Comparison of ENCODE assay signal across 10 cellular contexts in the genomic region with DNA sequence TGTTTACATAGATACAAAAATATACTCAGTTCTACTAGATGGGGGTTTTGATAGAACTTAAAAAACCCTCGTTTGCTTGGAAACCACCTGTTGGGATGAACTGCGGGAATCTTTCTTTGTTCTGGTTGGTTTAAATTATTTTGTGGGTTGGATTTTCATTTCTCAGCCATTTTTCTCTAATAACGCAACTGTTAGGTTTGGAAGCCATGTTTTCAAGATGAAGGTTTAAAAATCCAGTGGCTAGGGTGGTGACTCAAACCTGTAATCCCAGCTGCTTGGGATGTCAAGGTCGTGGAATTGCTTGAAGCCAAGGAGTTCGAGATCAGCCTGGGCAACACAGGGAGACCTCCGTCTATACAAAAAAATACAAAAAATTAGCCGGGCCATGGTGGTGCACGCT. TPM values are rescaled to one million over a fixed set of nuclear protein-coding genes. Genes with fewer than 3 reads are reported as not detected.
A peak's percentile ranks its signal among the peaks of the same experiment; 100 is the strongest.
DNase-seq lines count a peak whose midpoint lies in the region; ATAC-seq and TF ChIP-seq lines count a peak whose summit lies in the region.
"Had no signal": no experiment of that assay in that cellular context is flagged by ENCODE, and none has a peak within 500 bp of the region (broad histone marks: within the 10 kb centered on the region; RNA-seq: fewer than 3 reads in every experiment).

No MANE protein-coding gene starts in this region.

- peaks cover 3% of the 10 kb centered on the region for H3K27me3 Mint-ChIP-seq in T-helper 1 cell treated with Interleukin-12 subunit alpha and Interleukin-12 subunit beta and Interleukin-4 antibody, amounts not matched to agents 30 μg/mL and 1 μg/mL, for 36 hours (ENCODE audit: low read depth)

- H3K36me3 ChIP-seq in SK-N-MC (ENCODE audit: insufficient read depth, low read length) = 0 out of 2 replicates have a peak, but pooled peaks cover 3% of the 10 kb centered on the region
- H3K36me3 ChIP-seq in esophagus muscularis mucosa = no peaks in the 10 kb centered on the region
- no peaks in the 10 kb centered on the region for H3K36me3 ChIP-seq in skeletal muscle satellite cell (ENCODE audit: insufficient read depth, low read length)

- H3K9me3 ChIP-seq in SK-N-MC (ENCODE audit: low read depth, low read length) (no peaks in the 10 kb centered on the region), esophagus muscularis mucosa (no peaks in the 10 kb centered on the region), skeletal muscle satellite cell (replicated peaks; ENCODE audit: low read length) (no peaks in the 10 kb centered on the region)

- H3K9ac ChIP-seq in SK-N-MC (ENCODE audit: insufficient read length) = peak overlapping the region; percentile 91
- H3K9ac ChIP-seq in skeletal muscle satellite cell (ENCODE audit: low read depth, low read length) = peak overlapping the region; percentile 83

- H3K27ac Mint-ChIP-seq in T-helper 1 cell treated with Interleukin-12 subunit alpha and Interleukin-12 subunit beta and Interleukin-4 antibody, amounts not matched to agents 30 μg/mL and 1 μg/mL, for 36 hours = peak overlapping the region; percentile 68

- H3K4me1 ChIP-seq in esophagus muscularis mucosa (peaks cover 12 to 62% (median 48%) of the 10 kb centered on the region in 4 donors), skeletal muscle satellite cell (ENCODE audit: control insufficient read depth, insufficient read depth, low read length) (peaks cover 21% of the 10 kb centered on the region)

- no peak for DNase-seq in T-helper 1 cell
- DNase-seq in SK-N-MC (ENCODE audit: low read depth, low spot score) = no peak
- DNase-seq in esophagus muscularis mucosa (ENCODE audit: extremely low spot score) = no peak
- DNase-seq in anterior cingulate cortex (lab: John Stamatoyannopoulos, UW) = no peak
- no peak for DNase-seq in retina
- DNase-seq: ACHN, NCI-H1048 had no signal

- H3K36me3 Mint-ChIP-seq in T-helper 1 cell treated with Interleukin-12 subunit alpha and Interleukin-12 subunit beta and Interleukin-4 antibody, amounts not matched to agents 30 μg/mL and 1 μg/mL, for 36 hours (ENCODE audit: low read depth) = peaks cover 4% of the 10 kb centered on the region

- 73% methylated on average over 8 of the region's 8 CpGs for WGBS in esophagus muscularis mucosa

- TF ChIP-seq EP300 in esophagus muscularis mucosa (IDR thresholded peaks at IDR 0.05) = no peak

- no peaks in the 10 kb centered on the region for H3K27me3 ChIP-seq in esophagus muscularis mucosa
- no peaks in the 10 kb centered on the region for H3K27me3 ChIP-seq in skeletal muscle satellite cell (ENCODE audit: control insufficient read depth, insufficient read depth, low read length)

- no peak for TF ChIP-seq CTCF in esophagus muscularis mucosa (IDR thresholded peaks at IDR 0.05)

- peaks cover 51% of the 10 kb centered on the region for H3K4me1 Mint-ChIP-seq in T-helper 1 cell treated with Interleukin-12 subunit alpha and Interleukin-12 subunit beta and Interleukin-4 antibody, amounts not matched to agents 30 μg/mL and 1 μg/mL, for 36 hours (ENCODE audit: low read depth)

- TF ChIP-seq POLR2A in esophagus muscularis mucosa (IDR thresholded peaks at IDR 0.05; ENCODE audit: low read depth) = no peak

- H3K4me2 ChIP-seq in skeletal muscle satellite cell (ENCODE audit: low read length) = peak overlapping the region; percentile 84

- intact Hi-C loops in esophagus muscularis mucosa (cut with DNase I) = loop anchor here (5.0 kb wide), 1 partner anchor 131 kb away; the partner anchor contains the start of gene CCNE1

- H3K9me3 Mint-ChIP-seq in T-helper 1 cell treated with Interleukin-12 subunit alpha and Interleukin-12 subunit beta and Interleukin-4 antibody, amounts not matched to agents 30 μg/mL and 1 μg/mL, for 36 hours = no peaks in the 10 kb centered on the region

- H3K27ac ChIP-seq in SK-N-MC (peak overlapping the region; percentile 9; the same call in 1 of the 2 replicates), esophagus muscularis mucosa (replicated peaks in 1 of 4) (peak overlapping the region in 1 of 4 donors; percentile 83)

- H3K4me3 Mint-ChIP-seq in T-helper 1 cell treated with Interleukin-12 subunit alpha and Interleukin-12 subunit beta and Interleukin-4 antibody, amounts not matched to agents 30 μg/mL and 1 μg/mL, for 36 hours = peak overlapping the region; percentile 95

- no peak for ATAC-seq in GM18873 (IDR thresholded peaks at IDR 0.05; ENCODE audit: low FRiP score, unreplicated experiment)

- H3K4me3 ChIP-seq in SK-N-MC (peak overlapping the region; percentile 100), esophagus muscularis mucosa (peak overlapping the region; percentile 71 to 91 (median 86)), skeletal muscle satellite cell (ENCODE audit: low read length) (peak overlapping the region; percentile 88)

RNA-seq across cellular contexts. Expression of gene URI1, which starts 1.6 kb away (rescaled TPM):
- total RNA-seq in esophagus muscularis mucosa = 10 to 100 TPM; 56.4 to 67.8 (median 59.8) TPM
- total RNA-seq in skeletal muscle satellite cell (2012; rRNA removed) = 52.6 and 80.9 TPM in 2 replicates
